ENCODE assay signal across 32 cellular contexts in the genomic region with DNA sequence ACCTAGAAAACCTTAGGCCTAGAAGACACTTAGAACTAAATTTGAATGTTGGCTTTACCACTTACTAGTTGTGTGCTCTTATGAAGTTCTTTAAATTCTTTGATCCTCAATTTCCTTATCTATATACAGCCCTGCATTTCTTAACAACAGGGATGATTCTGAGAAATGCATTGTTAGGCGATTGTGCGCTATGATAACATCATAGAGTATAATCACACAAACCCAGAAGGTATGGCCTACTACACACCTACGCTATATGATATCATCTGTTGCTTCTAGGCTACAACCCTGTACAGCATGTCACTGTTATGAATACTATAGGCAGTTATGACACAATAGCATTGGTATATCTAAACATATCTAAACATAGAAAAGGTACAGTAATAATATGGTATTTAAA.
"Had no signal": no experiment of that assay in that cellular context is flagged by ENCODE, and none has a peak within 500 bp of the region (broad histone marks: within the 10 kb centered on the region; RNA-seq: fewer than 3 reads in every experiment).

No MANE protein-coding gene starts in this region.

- H3K4me1 ChIP-seq: ascending aorta had no signal

- H3K4me3 ChIP-seq: ascending aorta, cardiac muscle cell had no signal

- H3K27ac ChIP-seq: ascending aorta, cardiac muscle cell, WERI-Rb-1 had no signal

- FAIRE-seq: bronchial epithelial cell had no signal

- H3K9me3 ChIP-seq: ascending aorta had no signal

- DNase-seq: activated CD4-positive, alpha-beta memory T cell treated with anti-CD3 and anti-CD28 coated beads, Interleukin-2, amount 10 ng/mL, durations not matched to agents 7 days and 5 days; activated CD4-positive, alpha-beta T cell treated with anti-CD3 and anti-CD28 coated beads for 1 hour; activated CD4-positive, alpha-beta T cell treated with anti-CD3 and anti-CD28 coated beads for 4 hours; activated CD4-positive, alpha-beta T cell treated with anti-CD3 and anti-CD28 coated beads, Interleukin-2, amount 10 ng/mL, durations not matched to agents 24 days and 14 days; activated CD4-positive, alpha-beta T cell treated with anti-CD3 and anti-CD28 coated beads, Interleukin-2, amount 50 U/mL, for 1 hour; activated CD4-positive, alpha-beta T cell treated with anti-CD3 and anti-CD28 coated beads, Interleukin-2, amount 50 U/mL, for 48 hours; activated CD4-positive, CD25-positive, alpha-beta regulatory T cell; activated CD8-positive, alpha-beta memory T cell treated with anti-CD3 and anti-CD28 coated beads for 24 hours; activated CD8-positive, alpha-beta memory T cell treated with anti-CD3 and anti-CD28 coated beads, Interleukin-2, amount 10 ng/mL, durations not matched to agents 7 days and 5 days; activated CD8-positive, alpha-beta memory T cell treated with anti-CD3 and anti-CD28 coated beads, Interleukin-2, amount 50 U/mL, for 48 hours; activated CD8-positive, alpha-beta T cell treated with anti-CD3 and anti-CD28 coated beads, Interleukin-2, amount 10 ng/mL, durations not matched to agents 7 days and 5 days; activated effector memory CD4-positive, alpha-beta T cell treated with Interleukin-2 at 50 U/mL for 16 hours; activated gamma-delta T cell; activated naive CD4-positive, alpha-beta T cell treated with anti-CD3 and anti-CD28 coated beads, Interleukin-2, amount 10 ng/mL, durations not matched to agents 7 days and 5 days; activated naive CD4-positive, alpha-beta T cell treated with Interleukin-2 at 50 U/mL for 16 hours; activated naive CD8-positive, alpha-beta T cell treated with anti-CD3 and anti-CD28 coated beads, Interleukin-2, amount 10 ng/mL, durations not matched to agents 7 days and 5 days; activated naive CD8-positive, alpha-beta T cell treated with anti-CD3 and anti-CD28 coated beads, Interleukin-2, amount 50 U/mL, for 24 hours; activated T-cell treated with anti-CD3 and anti-CD28 coated beads, Interleukin-2, amount 50 U/mL, for 24 hours; activated T-cell treated with anti-CD3 and anti-CD28 coated beads, Interleukin-2, amount 50 U/mL, for 48 hours; amygdala; anterior cingulate cortex; caudate nucleus; cerebellar nuclear complex; T-helper 1 cell; T-helper 2 cell; T-helper 9 cell; WERI-Rb-1 had no signal

- H3K27me3 ChIP-seq: ascending aorta, cardiac muscle cell had no signal

- H3K36me3 ChIP-seq: ascending aorta, cardiac muscle cell, WERI-Rb-1 had no signal

- ATAC-seq: activated CD4-positive, CD25-positive, alpha-beta regulatory T cell treated with anti-CD3 and anti-CD28 coated beads, Interleukin-2, amount 50 U/mL, for 24 hours; activated CD8-positive, alpha-beta memory T cell treated with anti-CD3 and anti-CD28 coated beads, Interleukin-2, amount 10 ng/mL, durations not matched to agents 7 days and 5 days; activated CD8-positive, alpha-beta T cell treated with anti-CD3 and anti-CD28 coated beads, Interleukin-2, amount 10 ng/mL, durations not matched to agents 7 days and 5 days; activated naive CD8-positive, alpha-beta T cell treated with anti-CD3 and anti-CD28 coated beads, Interleukin-2, amount 50 U/mL, for 24 hours; WTC11 had no signal
